8 cellular contexts compared by ENCODE assay signal in the genomic region with DNA sequence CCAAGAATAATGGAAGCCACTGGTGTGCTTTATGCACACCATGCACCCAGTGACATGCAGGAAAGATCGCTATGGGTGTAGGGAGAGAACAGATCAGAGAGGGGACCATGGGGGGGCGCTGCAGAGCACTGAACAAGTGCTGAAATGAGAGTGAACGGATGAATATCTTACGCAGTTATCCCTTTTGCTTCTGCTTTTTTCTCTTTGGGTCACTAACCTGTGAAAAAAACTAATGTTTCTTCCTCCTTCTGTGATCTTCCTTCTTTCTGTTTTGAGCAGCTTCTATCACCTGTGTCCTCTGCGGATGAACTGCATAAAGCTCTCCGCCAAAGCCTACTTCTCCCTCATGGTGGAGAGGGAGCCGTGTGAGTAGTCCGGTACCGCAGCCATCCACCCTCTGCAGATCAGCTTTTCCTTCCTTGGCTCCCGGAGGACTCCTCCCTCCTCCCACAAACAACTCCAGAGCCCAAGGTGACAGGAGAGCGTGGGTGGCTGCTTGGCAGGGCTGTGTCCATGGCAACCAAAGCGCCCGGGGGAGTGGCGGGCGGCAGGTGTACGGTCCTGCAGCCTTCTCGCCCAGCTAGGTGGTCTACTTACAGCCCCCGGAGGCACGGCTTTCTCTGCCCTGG.
DNase-seq lines count a peak whose midpoint lies in the region; ATAC-seq, FAIRE-seq and TF ChIP-seq lines count a peak whose summit lies in the region.

No MANE protein-coding gene starts in this region.

- no peak overlapping the region for H3K27ac ChIP-seq in K562 (ENCODE audit: extremely low read depth, low read depth, low read length)

- no peak for TF ChIP-seq EP300 in K562 (IDR thresholded peaks at IDR 0.05; ENCODE audit: low read length)

- H3K9me3 ChIP-seq in K562 (replicated peaks; ENCODE audit: control insufficient read depth, insufficient read depth, low read depth, low read length): no peaks in the 10 kb centered on the region

- H4K20me1 ChIP-seq in K562 (replicated peaks; ENCODE audit: control insufficient read depth, insufficient read depth, low read length): 0 out of 2 replicates have a peak, but pooled peaks cover 5% of the 10 kb centered on the region

- TF ChIP-seq CTCF in GM13977 (IDR thresholded peaks at IDR 0.05; ENCODE audit: extremely low read depth, insufficient read depth, missing control alignments) (peak; percentile 63), K562 (IDR thresholded peaks at IDR 0.05 in 2 of 3, conservative IDR thresholded peaks at IDR 0.05 in 1 of 3; ENCODE audit: insufficient read depth in 2 of 3, low read depth in 1 of 3, low read length in 3 of 3) (peak; percentile 30 to 58 (median 53))

- DNase-seq in GM13977 (ENCODE audit: low spot score) (peak; percentile 65), KBM-7 (peak; percentile 54), K562 (ENCODE audit: extremely low read depth in 1 of 4, low spot score in 3 of 4) (peak; percentile 30 to 41 (median 36)), nucleus accumbens (lab: John Stamatoyannopoulos, UW) (peak in 37 of 56 donors; percentile 4 to 84 (median 52)), LoVo (ENCODE audit: low spot score) (no peak)
- DNase-seq in effector CD4-positive, alpha-beta T cell: no peak

- intact Hi-C loops in K562 (cut with micrococcal nuclease): loop anchor here (5.0 kb wide), 1 partner anchor 361 kb away; no protein-coding TSS in a partner anchor

- ATAC-seq in K562 (peak; percentile 76), GM18861 (IDR thresholded peaks at IDR 0.05; ENCODE audit: unreplicated experiment) (no peak), GM18502 (IDR thresholded peaks at IDR 0.05; ENCODE audit: poor library complexity, unreplicated experiment) (no peak)

- no TSS peak for BruUV-seq in K562 (replicated peaks; lab: Mats Ljungman, UMichigan)

- no peak overlapping the region for H3K4me3 ChIP-seq in K562

- TF ChIP-seq POLR2A in K562 (conservative IDR thresholded peaks at IDR 0.05): no peak

- POLR2A ChIA-PET in K562 (lab: Yijun Ruan, JAX): interaction anchor here (0.6 kb wide), 3 partner anchors 50 to 131 kb away, joined by 3 read pairs; no protein-coding TSS in a partner anchor

- H3K4me2 ChIP-seq in K562 (ENCODE audit: insufficient read depth, low read length): no peak overlapping the region

- peaks cover 24 to 63% of the 10 kb centered on the region in 2 experiments; a peak in 4 of 5 replicates for H3K27me3 ChIP-seq in K562 (ENCODE audit: control insufficient read depth in 2 of 2, insufficient read depth in 2 of 2, low read length in 2 of 2)

- H3K79me2 ChIP-seq in K562 (ENCODE audit: control insufficient read depth, insufficient read depth, low read length): no peaks in the 10 kb centered on the region

- 15% methylated on average over 18 of the region's 19 CpGs for WGBS in K562 (ENCODE audit: insufficient coverage, low coverage, missing lambda C conversion rate)

- H3K36me3 ChIP-seq in K562 (ENCODE audit: control insufficient read depth, insufficient read depth, low read length): no peaks in the 10 kb centered on the region

- no peak for FAIRE-seq in K562 (lab: Jason Lieb, UNC)

- H3K9ac ChIP-seq in K562 (ENCODE audit: insufficient read depth in 1 of 2, low read depth in 2 of 2, low read length in 2 of 2): no peak overlapping the region

- peaks cover 4 to 7% of the 10 kb centered on the region in 2 experiments; a peak in 3 of 5 replicates for H3K4me1 ChIP-seq in K562 (replicated peaks in 1 of 2; ENCODE audit: control insufficient read depth in 2 of 2, insufficient read depth in 2 of 2, low read length in 2 of 2)

- in situ Hi-C loops in GM13977 (cut with MboI; ENCODE audit: low pct_unique_long_range_greater_than_20kb, low sequenced_read_pairs, unreplicated experiment) (loop anchor here (10.0 kb wide), 1 partner anchor 271 kb away; no protein-coding TSS in a partner anchor), KBM-7 (cut with MboI; ENCODE audit: low pct_unique_long_range_greater_than_20kb, low sequenced_read_pairs) (loop anchor here (10.0 to 25.0 kb wide), 2 partner anchors 271 to 281 kb away; a partner anchor contains a TSS), K562 (cut with MboI) (loop anchor here (5.0 kb wide), 1 partner anchor 286 kb away; a partner anchor contains a TSS)

- H2AFZ ChIP-seq in K562 (ENCODE audit: low read depth, low read length): 0 out of 2 replicates have a peak overlapping the region, but pooled peaks have one; percentile 4

- TF ChIP-seq RAD21 in K562 (CRISPR knock-in tag; conservative IDR thresholded peaks at IDR 0.05 in 1 of 2, IDR thresholded peaks at IDR 0.05 in 1 of 2): peak in 1 of 2 experiments; percentile 14; a peak in 1 of 4 replicates

- no peaks in the 10 kb centered on the region for H3K9me1 ChIP-seq in K562 (ENCODE audit: control insufficient read depth, insufficient read depth, low read length)

- CTCF ChIA-PET in K562 (lab: Yijun Ruan, JAX; ENCODE audit: low intra/inter-chr PET ratio): no interaction called here

TF ChIP-seq in K562, 482 proteins besides CTCF, POLR2A, EP300 and RAD21:
- TF ChIP-seq ZC3H11A (IDR thresholded peaks at IDR 0.05; ENCODE audit: low read depth, low read length): no peak
- TF ChIP-seq, protein P1, sequence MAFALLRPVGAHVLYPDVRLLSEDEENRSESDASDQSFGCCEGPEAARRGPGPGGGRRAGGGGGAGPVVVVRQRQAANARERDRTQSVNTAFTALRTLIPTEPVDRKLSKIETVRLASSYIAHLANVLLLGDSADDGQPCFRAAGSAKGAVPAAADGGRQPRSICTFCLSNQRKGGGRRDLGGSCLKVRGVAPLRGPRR (CRISPR knock-in tag; IDR thresholded peaks at IDR 0.05): no peak
- TF ChIP-seq MCM3 (IDR thresholded peaks at IDR 0.05): no peak
- TF ChIP-seq, protein P2, sequence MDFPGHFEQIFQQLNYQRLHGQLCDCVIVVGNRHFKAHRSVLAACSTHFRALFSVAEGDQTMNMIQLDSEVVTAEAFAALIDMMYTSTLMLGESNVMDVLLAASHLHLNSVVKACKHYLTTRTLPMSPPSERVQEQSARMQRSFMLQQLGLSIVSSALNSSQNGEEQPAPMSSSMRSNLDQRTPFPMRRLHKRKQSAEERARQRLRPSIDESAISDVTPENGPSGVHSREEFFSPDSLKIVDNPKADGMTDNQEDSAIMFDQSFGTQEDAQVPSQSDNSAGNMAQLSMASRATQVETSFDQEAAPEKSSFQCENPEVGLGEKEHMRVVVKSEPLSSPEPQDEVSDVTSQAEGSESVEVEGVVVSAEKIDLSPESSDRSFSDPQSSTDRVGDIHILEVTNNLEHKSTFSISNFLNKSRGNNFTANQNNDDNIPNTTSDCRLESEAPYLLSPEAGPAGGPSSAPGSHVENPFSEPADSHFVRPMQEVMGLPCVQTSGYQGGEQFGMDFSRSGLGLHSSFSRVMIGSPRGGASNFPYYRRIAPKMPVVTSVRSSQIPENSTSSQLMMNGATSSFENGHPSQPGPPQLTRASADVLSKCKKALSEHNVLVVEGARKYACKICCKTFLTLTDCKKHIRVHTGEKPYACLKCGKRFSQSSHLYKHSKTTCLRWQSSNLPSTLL (IDR thresholded peaks at IDR 0.05): no peak
- no peak for TF ChIP-seq DNMT1 (IDR thresholded peaks at IDR 0.05)
- TF ChIP-seq EGR1 (conservative IDR thresholded peaks at IDR 0.05): peak; percentile 48
- no peak for TF ChIP-seq PRPF4 (IDR thresholded peaks at IDR 0.05; ENCODE audit: insufficient read depth, low read depth, low read length, poor library complexity, severe bottlenecking)
- no peak for TF ChIP-seq PCBP1 (IDR thresholded peaks at IDR 0.05; ENCODE audit: low read depth, low read length, poor library complexity, severe bottlenecking)
- no peak for TF ChIP-seq ZNF197 (CRISPR knock-in tag; IDR thresholded peaks at IDR 0.05; ENCODE audit: low read depth)
- TF ChIP-seq SMARCA4 (IDR thresholded peaks at IDR 0.05): no peak
- no peak for TF ChIP-seq SMAD3 (CRISPR knock-in tag; conservative IDR thresholded peaks at IDR 0.05)
- no peak for TF ChIP-seq ZNF224 (CRISPR knock-in tag; IDR thresholded peaks at IDR 0.05)
- no peak for TF ChIP-seq RB1 (IDR thresholded peaks at IDR 0.05; ENCODE audit: low read depth)
- TF ChIP-seq ZNF263 (CRISPR knock-in tag; IDR thresholded peaks at IDR 0.05; ENCODE audit: borderline replicate concordance): peak; percentile 18; the same call in 1 of the 2 replicates
- no peak for TF ChIP-seq TOE1 (IDR thresholded peaks at IDR 0.05; ENCODE audit: borderline replicate concordance)
- TF ChIP-seq TOE1 (CRISPR knock-in tag; IDR thresholded peaks at IDR 0.05; ENCODE audit: borderline replicate concordance, low read depth): no peak
- no peak for TF ChIP-seq ZNF507 (tag; conservative IDR thresholded peaks at IDR 0.05)
- TF ChIP-seq HMG20B (CRISPR knock-in tag; IDR thresholded peaks at IDR 0.05): no peak
- TF ChIP-seq E2F3 (CRISPR knock-in tag; IDR thresholded peaks at IDR 0.05): no peak
- no peak for TF ChIP-seq XRCC3 (IDR thresholded peaks at IDR 0.05)
- TF ChIP-seq RFX1 (IDR thresholded peaks at IDR 0.05): peak; percentile 55; the same call in 1 of the 2 replicates
- no peak for TF ChIP-seq SRSF3 (IDR thresholded peaks at IDR 0.05; ENCODE audit: insufficient read depth, low read length)
- no peak for TF ChIP-seq NRF1 (conservative IDR thresholded peaks at IDR 0.05 in 1 of 2, IDR thresholded peaks at IDR 0.05 in 1 of 2)
- TF ChIP-seq, protein P3, sequence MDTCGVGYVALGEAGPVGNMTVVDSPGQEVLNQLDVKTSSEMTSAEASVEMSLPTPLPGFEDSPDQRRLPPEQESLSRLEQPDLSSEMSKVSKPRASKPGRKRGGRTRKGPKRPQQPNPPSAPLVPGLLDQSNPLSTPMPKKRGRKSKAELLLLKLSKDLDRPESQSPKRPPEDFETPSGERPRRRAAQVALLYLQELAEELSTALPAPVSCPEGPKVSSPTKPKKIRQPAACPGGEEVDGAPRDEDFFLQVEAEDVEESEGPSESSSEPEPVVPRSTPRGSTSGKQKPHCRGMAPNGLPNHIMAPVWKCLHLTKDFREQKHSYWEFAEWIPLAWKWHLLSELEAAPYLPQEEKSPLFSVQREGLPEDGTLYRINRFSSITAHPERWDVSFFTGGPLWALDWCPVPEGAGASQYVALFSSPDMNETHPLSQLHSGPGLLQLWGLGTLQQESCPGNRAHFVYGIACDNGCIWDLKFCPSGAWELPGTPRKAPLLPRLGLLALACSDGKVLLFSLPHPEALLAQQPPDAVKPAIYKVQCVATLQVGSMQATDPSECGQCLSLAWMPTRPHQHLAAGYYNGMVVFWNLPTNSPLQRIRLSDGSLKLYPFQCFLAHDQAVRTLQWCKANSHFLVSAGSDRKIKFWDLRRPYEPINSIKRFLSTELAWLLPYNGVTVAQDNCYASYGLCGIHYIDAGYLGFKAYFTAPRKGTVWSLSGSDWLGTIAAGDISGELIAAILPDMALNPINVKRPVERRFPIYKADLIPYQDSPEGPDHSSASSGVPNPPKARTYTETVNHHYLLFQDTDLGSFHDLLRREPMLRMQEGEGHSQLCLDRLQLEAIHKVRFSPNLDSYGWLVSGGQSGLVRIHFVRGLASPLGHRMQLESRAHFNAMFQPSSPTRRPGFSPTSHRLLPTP (IDR thresholded peaks at IDR 0.05; ENCODE audit: borderline replicate concordance, extremely low read depth, insufficient read length): no peak
- no peak for TF ChIP-seq NUFIP1 (IDR thresholded peaks at IDR 0.05; ENCODE audit: partially characterized antibody)

Comparison
In these comparisons a context has a peak if more than half of its experiments do, and no peak if none do; other contexts are left out.
1. DNase-seq: peak in GM13977 (single experiment), KBM-7 (single experiment), K562 (4 of 4) and nucleus accumbens (37 of 56); none in LoVo (single experiment) and effector CD4-positive, alpha-beta T cell (single experiment).